8 cellular contexts compared by ENCODE assay signal in genomic region chr4:8117278-8117682, GRCh38. TPM values are rescaled to one million over a fixed set of nuclear protein-coding genes. Genes with fewer than 3 reads are reported as not detected.
DNase-seq lines count a peak whose midpoint lies in the region; ATAC-seq and TF ChIP-seq lines count a peak whose summit lies in the region.

No MANE protein-coding gene starts in this region.

- H3K27ac Mint-ChIP-seq in endothelial cell (ENCODE audit: unreplicated experiment): no peak overlapping the region

- peak; percentile 45 for ATAC-seq in body of pancreas
- ATAC-seq in mucosa of descending colon: peak; percentile 83
- no peak for ATAC-seq in HG02970 (IDR thresholded peaks at IDR 0.05; ENCODE audit: low FRiP score, unreplicated experiment)

- no peak overlapping the region for H3K27ac ChIP-seq in body of pancreas

- H3K36me3 ChIP-seq in NT2/D1 (ENCODE audit: insufficient read depth, insufficient read length, low read length) (no peaks in the 10 kb centered on the region), body of pancreas (replicated peaks in 1 of 2; ENCODE audit: insufficient read depth in 1 of 2, low read depth in 2 of 2) (no peaks in the 10 kb centered on the region), mucosa of descending colon (ENCODE audit: low read depth) (no peaks in the 10 kb centered on the region)

- no peaks in the 10 kb centered on the region for H3K9me3 ChIP-seq in NT2/D1 (ENCODE audit: insufficient read depth, low read length)
- no peaks in the 10 kb centered on the region for H3K9me3 ChIP-seq in body of pancreas
- H3K9me3 ChIP-seq in mucosa of descending colon: no peaks in the 10 kb centered on the region

- H3K4me1 Mint-ChIP-seq in endothelial cell (ENCODE audit: unreplicated experiment): no peaks in the 10 kb centered on the region

- peak; percentile 65 for DNase-seq in activated CD8-positive, alpha-beta memory T cell treated with anti-CD3 and anti-CD28 coated beads, Interleukin-2, amount 50 U/mL, for 48 hours
- no peak for DNase-seq in activated CD8-positive, alpha-beta memory T cell treated with anti-CD3 and anti-CD28 coated beads, Interleukin-2, amount 50 U/mL, for 4 hours
- DNase-seq in NT2/D1 (ENCODE audit: low read depth, low spot score) (peak; percentile 61), body of pancreas (peak; percentile 73 to 92 (median 75)), mucosa of descending colon (peak; percentile 80 to 87 (median 83)), activated gamma-delta T cell (lab: John Stamatoyannopoulos, UW) (no peak), endothelial cell (ENCODE audit: low spot score) (no peak)

- no peak overlapping the region for H3K4me3 Mint-ChIP-seq in endothelial cell (ENCODE audit: unreplicated experiment)

- H3K27me3 ChIP-seq in NT2/D1 (ENCODE audit: insufficient read depth, insufficient read length) (no peaks in the 10 kb centered on the region), body of pancreas (no peaks in the 10 kb centered on the region)

- no peak for TF ChIP-seq POLR2A in body of pancreas (IDR thresholded peaks at IDR 0.05)

- intact Hi-C loops in body of pancreas (cut with DNase I) (no loop called here), mucosa of descending colon (cut with DNase I, micrococcal nuclease) (no loop called here)

- H3K4me3 ChIP-seq in NT2/D1 (ENCODE audit: insufficient read length, low read depth) (no peak overlapping the region), body of pancreas (no peak overlapping the region), mucosa of descending colon (no peak overlapping the region)

- H3K9ac ChIP-seq in NT2/D1 (ENCODE audit: insufficient read length, low read depth): no peak overlapping the region

- no peak for TF ChIP-seq CTCF in body of pancreas (IDR thresholded peaks at IDR 0.05)
- TF ChIP-seq CTCF in mucosa of descending colon (IDR thresholded peaks at IDR 0.05): no peak
- no peak for TF ChIP-seq CTCF in endothelial cell (IDR thresholded peaks at IDR 0.05; ENCODE audit: unreplicated experiment)

- peaks cover 4% of the 10 kb centered on the region for H3K4me1 ChIP-seq in NT2/D1 (ENCODE audit: insufficient read depth, insufficient read length)
- peaks cover 42% of the 10 kb centered on the region for H3K4me1 ChIP-seq in body of pancreas
- peaks cover 25% of the 10 kb centered on the region for H3K4me1 ChIP-seq in mucosa of descending colon (ENCODE audit: low read depth)

- H3K36me3 Mint-ChIP-seq in endothelial cell (ENCODE audit: low read depth, unreplicated experiment): no peaks in the 10 kb centered on the region

- no peaks in the 10 kb centered on the region for H3K9me3 Mint-ChIP-seq in endothelial cell (ENCODE audit: unreplicated experiment)

- 42 to 53% methylated on average over 4 of the region's 4 CpGs for WGBS in body of pancreas, 2 donors

- peaks cover 9% of the 10 kb centered on the region for H3K27me3 Mint-ChIP-seq in endothelial cell (ENCODE audit: unreplicated experiment)

RNA-seq across cellular contexts. Expression of gene ABLIM2, which starts 41.3 kb away (rescaled TPM):
- total RNA-seq in body of pancreas (10 to 100 TPM in 1 of 2 donors, 1 to 10 TPM in 1; 6.0 to 20.8 TPM), mucosa of descending colon (10 to 100 TPM; 15.0 to 15.8 (median 15.5) TPM), endothelial cell (ENCODE audit: unreplicated experiment) (0.74 TPM)

Comparison
In these comparisons a context has a peak if more than half of its experiments do, and no peak if none do; other contexts are left out.
1. DNase-seq: peak in activated CD8-positive, alpha-beta memory T cell treated with anti-CD3 and anti-CD28 coated beads, Interleukin-2, amount 50 U/mL, for 48 hours (single experiment), NT2/D1 (single experiment), body of pancreas (4 of 4) and mucosa of descending colon (3 of 3); none in activated CD8-positive, alpha-beta memory T cell treated with anti-CD3 and anti-CD28 coated beads, Interleukin-2, amount 50 U/mL, for 4 hours (single experiment), activated gamma-delta T cell (single experiment) and endothelial cell (single experiment).